ENCODE assay signal across 8 cellular contexts in genomic region chr11:67252831-67253239, GRCh38. TPM values are rescaled to one million over a fixed set of nuclear protein-coding genes. Genes with fewer than 3 reads are reported as not detected.
DNase-seq lines count a peak whose midpoint lies in the region; ATAC-seq and TF ChIP-seq lines count a peak whose summit lies in the region.

No MANE protein-coding gene starts in this region.

- no peak overlapping the region for H3K27ac ChIP-seq in OCI-LY7 (ENCODE audit: low read depth, low read length, poor library complexity, severe bottlenecking)

- no peak overlapping the region for H3K4me2 ChIP-seq in OCI-LY7 (ENCODE audit: low read length)

- no peaks in the 10 kb centered on the region for H3K27me3 Mint-ChIP-seq in effector memory CD8-positive, alpha-beta T cell

- H3K9me2 ChIP-seq in OCI-LY7 (ENCODE audit: insufficient read depth, low read length), result no peaks in the 10 kb centered on the region

- intact Hi-C loops in OCI-LY7 (cut with micrococcal nuclease; ENCODE audit: unreplicated experiment), result no loop called here

- H3K4me1 Mint-ChIP-seq in effector memory CD8-positive, alpha-beta T cell (ENCODE audit: low read depth in 2 of 2), result peaks cover 16 to 34% of the 10 kb centered on the region in 2 donors

- peak; percentile 59 for DNase-seq in activated CD8-positive, alpha-beta memory T cell treated with anti-CD3 and anti-CD28 coated beads for 24 hours
- DNase-seq in activated CD8-positive, alpha-beta memory T cell treated with anti-CD3 and anti-CD28 coated beads, Interleukin-2, amount 50 U/mL, for 4 hours, result no peak
- DNase-seq in OCI-LY7 (ENCODE audit: low spot score) (peak; percentile 59), mucosa of gallbladder (ENCODE audit: low spot score) (peak; percentile 46), NCI-H446 (lab: John Stamatoyannopoulos, UW) (no peak)
- DNase-seq in effector memory CD8-positive, alpha-beta T cell, result no peak

- H3K36me3 Mint-ChIP-seq in effector memory CD8-positive, alpha-beta T cell (ENCODE audit: insufficient read depth), result peaks cover 100% of the 10 kb centered on the region

- no peaks in the 10 kb centered on the region for H3K9me3 Mint-ChIP-seq in effector memory CD8-positive, alpha-beta T cell

- no peaks in the 10 kb centered on the region for H3K9me3 ChIP-seq in OCI-LY7 (ENCODE audit: low read length)

- H3K4me3 Mint-ChIP-seq in effector memory CD8-positive, alpha-beta T cell, result no peak overlapping the region

- POLR2A ChIA-PET in OCI-LY7 (lab: Charles Lee), result interaction anchor here (0.6 to 1.1 kb wide), 3 partner anchors 9 to 69 kb away, joined by 3 to 4 read pairs (median 3); no protein-coding TSS in a partner anchor

- no peaks in the 10 kb centered on the region for H3K79me2 ChIP-seq in OCI-LY7 (ENCODE audit: insufficient read depth, low read depth, low read length)

- ATAC-seq in effector memory CD8-positive, alpha-beta T cell (replicated peaks), result peak; percentile 70
- ATAC-seq in GM18907 (IDR thresholded peaks at IDR 0.05; ENCODE audit: unreplicated experiment) (no peak), HG03521 (IDR thresholded peaks at IDR 0.05; ENCODE audit: unreplicated experiment) (no peak)

- H3K4me1 ChIP-seq in OCI-LY7 (ENCODE audit: insufficient read depth, low read length, poor library complexity, severe bottlenecking), result no peaks in the 10 kb centered on the region

- H3K4me3 ChIP-seq in OCI-LY7 (ENCODE audit: low read depth, low read length, poor library complexity, severe bottlenecking), result no peak overlapping the region

- H3K36me3 ChIP-seq in OCI-LY7 (ENCODE audit: insufficient read depth, low read length), result peaks cover 95% of the 10 kb centered on the region

- no peak overlapping the region for H2AFZ ChIP-seq in OCI-LY7 (ENCODE audit: low read length)

- H3K27ac Mint-ChIP-seq in effector memory CD8-positive, alpha-beta T cell, result peak overlapping the region; percentile 68 to 82

- CTCF ChIA-PET in OCI-LY7 (lab: Charles Lee; ENCODE audit: unreplicated experiment), result interaction anchor here (1.1 kb wide), 1 partner anchor 13 kb away, joined by 4 read pairs; no protein-coding TSS in a partner anchor

- H4K20me1 ChIP-seq in OCI-LY7 (ENCODE audit: insufficient read depth, low read length), result no peaks in the 10 kb centered on the region

- peak; percentile 72 for TF ChIP-seq CTCF in OCI-LY7 (conservative IDR thresholded peaks at IDR 0.05; ENCODE audit: low read length)

- no TSS peak for BruUV-seq in OCI-LY7 (replicated peaks; lab: Mats Ljungman, UMichigan)

RNA-seq across cellular contexts. Expression of gene GRK2, which starts 13.4 kb away (rescaled TPM):
- 379 and 397 TPM in 2 replicates for total RNA-seq in OCI-LY7 (2014; rRNA removed; shearing (Covaris generic))
- total RNA-seq in OCI-LY7 (2022), result 280 and 373 TPM in 2 replicates
- 86.1 TPM for total RNA-seq in mucosa of gallbladder

RNA-seq across cellular contexts. Expression of gene ANKRD13D, which starts 36.3 kb away (rescaled TPM):
- total RNA-seq in OCI-LY7 (2014; rRNA removed; shearing (Covaris generic)), result 101 and 136 TPM in 2 replicates
- total RNA-seq in OCI-LY7 (2022) (119 and 136 TPM in 2 replicates), mucosa of gallbladder (80.5 TPM)

RNA-seq across cellular contexts. Expression of gene SSH3, which starts 50.5 kb away (rescaled TPM):
- 8.4 and 9.2 TPM in 2 replicates for total RNA-seq in OCI-LY7 (2014; rRNA removed; shearing (Covaris generic))
- total RNA-seq in OCI-LY7 (2022) (18.5 and 22.0 TPM in 2 replicates), mucosa of gallbladder (107 TPM)

Comparison
In these comparisons a context has a peak if more than half of its experiments do, and no peak if none do; other contexts are left out.
1. DNase-seq: peak in activated CD8-positive, alpha-beta memory T cell treated with anti-CD3 and anti-CD28 coated beads for 24 hours (single experiment), OCI-LY7 (single experiment) and mucosa of gallbladder (single experiment); none in activated CD8-positive, alpha-beta memory T cell treated with anti-CD3 and anti-CD28 coated beads, Interleukin-2, amount 50 U/mL, for 4 hours (single experiment), effector memory CD8-positive, alpha-beta T cell (0 of 3) and NCI-H446 (0 of 2).